In the genomic region with DNA sequence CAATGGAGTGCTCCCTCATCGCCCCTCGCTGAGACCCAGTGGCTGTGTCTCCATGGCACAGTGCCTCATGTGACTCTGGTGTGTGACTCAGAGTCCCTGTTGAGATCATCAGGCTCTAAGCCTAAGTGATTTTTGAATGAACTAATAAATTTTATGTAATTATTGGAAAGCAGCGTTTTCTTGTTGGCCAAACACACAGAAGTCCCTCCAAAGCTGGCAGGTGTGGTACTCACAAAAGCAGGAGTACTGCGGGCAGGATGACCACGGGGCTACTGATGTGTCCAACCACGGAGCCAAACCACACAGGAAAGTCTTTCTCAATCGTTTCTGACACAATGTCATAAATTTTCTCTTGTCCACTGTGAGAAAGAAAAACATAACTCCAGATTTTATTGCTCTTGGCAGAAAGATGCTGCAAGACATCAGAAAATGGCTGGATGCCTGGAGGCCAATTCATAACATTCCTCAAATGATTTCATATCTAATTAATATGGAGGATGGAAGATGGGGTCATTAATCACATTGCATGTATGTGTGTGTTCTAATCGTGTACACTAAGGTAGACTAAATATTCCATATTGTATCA, we compare ENCODE assay signal across 13 cellular contexts. TPM values are rescaled to one million over a fixed set of nuclear protein-coding genes. Genes with fewer than 3 reads are reported as not detected.
DNase-seq lines count a peak whose midpoint lies in the region; ATAC-seq and TF ChIP-seq lines count a peak whose summit lies in the region.
"Had no signal": no experiment of that assay in that cellular context is flagged by ENCODE, and none has a peak within 500 bp of the region (broad histone marks: within the 10 kb centered on the region; RNA-seq: fewer than 3 reads in every experiment).

No MANE protein-coding gene starts in this region.

- H3K27me3 Mint-ChIP-seq in activated T-helper 1 cell treated with anti-CD3 and anti-CD28 coated beads, Interleukin-12 subunit alpha, Interleukin-12 subunit beta, Interleukin-2, Interleukin-4 antibody, amounts not matched to agents 30 ng/mL and 10 ng/mL and 1 ng/mL, durations not matched to agents 14 hours and 24 hours and 36 hours (ENCODE audit: insufficient read depth), result peaks cover 12% of the 10 kb centered on the region
- H3K27me3 Mint-ChIP-seq: dendritic cell treated with granulocyte-macrophage colony-stimulating factor and Interleukin-4, amounts not matched to agents 40 ng/mL and 50 ng/mL, for 4 days had no signal

- H3K9me3 ChIP-seq in mammary epithelial cell (replicated peaks; ENCODE audit: insufficient read depth, low read length) (no peaks in the 10 kb centered on the region), lung (ENCODE audit: control insufficient read depth in 2 of 2, insufficient read depth in 1 of 2, low read length in 1 of 2) (no peaks in the 10 kb centered on the region)

- DNase-seq in A172 (ENCODE audit: low spot score) (peak; percentile 87), KBM-7 (peak; percentile 16), mammary epithelial cell (peak; percentile 87), lung (ENCODE audit: low spot score) (no peak), COR-L47 (lab: John Stamatoyannopoulos, UW) (no peak), 8988T (no peak)
- DNase-seq in activated T-helper 1 cell treated with anti-CD3 and anti-CD28 coated beads, Interleukin-12 subunit alpha, Interleukin-12 subunit beta, Interleukin-2, Interleukin-4 antibody, amounts not matched to agents 30 ng/mL and 10 ng/mL and 1 ng/mL, durations not matched to agents 14 hours and 24 hours and 36 hours (ENCODE audit: low spot score), result no peak
- DNase-seq: activated CD4-positive, alpha-beta T cell treated with anti-CD3 and anti-CD28 coated beads, Interleukin-2, amount 50 U/mL, for 48 hours; C1 segment of cervical spinal cord; NCI-H82 had no signal

- H3K4me2 ChIP-seq in mammary epithelial cell (ENCODE audit: insufficient read depth, low read depth, low read length), result peak overlapping the region; percentile 29

- H3K4me3 Mint-ChIP-seq in activated T-helper 1 cell treated with anti-CD3 and anti-CD28 coated beads, Interleukin-12 subunit alpha, Interleukin-12 subunit beta, Interleukin-2, Interleukin-4 antibody, amounts not matched to agents 30 ng/mL and 10 ng/mL and 1 ng/mL, durations not matched to agents 14 hours and 24 hours and 36 hours, result no peak overlapping the region
- H3K4me3 Mint-ChIP-seq: dendritic cell treated with granulocyte-macrophage colony-stimulating factor and Interleukin-4, amounts not matched to agents 40 ng/mL and 50 ng/mL, for 4 days; neural crest cell had no signal

- H3K27ac ChIP-seq in mammary epithelial cell (ENCODE audit: insufficient read depth, low read depth, low read length), result no peak overlapping the region
- peak overlapping the region in 1 of 2 donors; percentile 66 for H3K27ac ChIP-seq in lung (ENCODE audit: low read depth in 1 of 2, low read length in 1 of 2)

- no peak overlapping the region for H3K4me3 ChIP-seq in mammary epithelial cell (replicated peaks in 1 of 3; ENCODE audit: insufficient read depth in 1 of 3, low read depth in 2 of 3, low read length in 3 of 3)
- no peak overlapping the region for H3K4me3 ChIP-seq in lung

- H3K9me3 Mint-ChIP-seq in activated T-helper 1 cell treated with anti-CD3 and anti-CD28 coated beads, Interleukin-12 subunit alpha, Interleukin-12 subunit beta, Interleukin-2, Interleukin-4 antibody, amounts not matched to agents 30 ng/mL and 10 ng/mL and 1 ng/mL, durations not matched to agents 14 hours and 24 hours and 36 hours, result no peaks in the 10 kb centered on the region
- H3K9me3 Mint-ChIP-seq: dendritic cell treated with granulocyte-macrophage colony-stimulating factor and Interleukin-4, amounts not matched to agents 40 ng/mL and 50 ng/mL, for 4 days; neural crest cell had no signal

- intact Hi-C loops in mammary epithelial cell (cut with micrococcal nuclease), result no loop called here
- intact Hi-C loops in activated T-helper 1 cell treated with anti-CD3 and anti-CD28 coated beads, Interleukin-12 subunit alpha, Interleukin-12 subunit beta, Interleukin-2, Interleukin-4 antibody, amounts not matched to agents 30 ng/mL and 10 ng/mL and 1 ng/mL, durations not matched to agents 14 hours and 24 hours and 36 hours (cut with micrococcal nuclease), result no loop called here

- TF ChIP-seq CTCF in mammary epithelial cell (conservative IDR thresholded peaks at IDR 0.05 in 1 of 2, IDR thresholded peaks at IDR 0.05 in 1 of 2; ENCODE audit: extremely low read depth in 1 of 2, insufficient read depth in 1 of 2, low read depth in 1 of 2, low read length in 2 of 2) (no peak), lung (IDR thresholded peaks at IDR 0.05; ENCODE audit: control extremely low read depth, extremely low read depth) (no peak)

- ATAC-seq in lung (ENCODE audit: insufficient read depth, low FRiP score) (peak; percentile 38), esophagus mucosa (no peak)

- dilution Hi-C loops in mammary epithelial cell (cut with HindIII; ENCODE audit: low sequenced_read_pairs), result loop anchor here (5.0 to 10.0 kb wide), 2 partner anchors 34 to 56 kb away; a partner anchor contains a TSS

- H3K4me1 ChIP-seq in mammary epithelial cell (ENCODE audit: insufficient read depth, low read length), result peaks cover 18% of the 10 kb centered on the region
- no peaks in the 10 kb centered on the region for H3K4me1 ChIP-seq in lung (ENCODE audit: control insufficient read depth in 2 of 2, insufficient read depth in 2 of 2, low read length in 2 of 2)

- in situ Hi-C loops in KBM-7 (cut with MboI; ENCODE audit: low pct_unique_long_range_greater_than_20kb, low sequenced_read_pairs) (no loop called here), mammary epithelial cell (cut with MboI; ENCODE audit: low sequenced_read_pairs in 2 of 2) (loop anchor here in 1 of 2 donors (5.0 kb wide), 1 partner anchor 61 kb away; no protein-coding TSS in a partner anchor)

- H3K27me3 ChIP-seq in mammary epithelial cell (ENCODE audit: insufficient read depth, low read length), result no peaks in the 10 kb centered on the region
- no peaks in the 10 kb centered on the region for H3K27me3 ChIP-seq in lung (ENCODE audit: control insufficient read depth, insufficient read depth)

- no peaks in the 10 kb centered on the region for H3K79me2 ChIP-seq in mammary epithelial cell (ENCODE audit: insufficient read depth, low read length)

- no peaks in the 10 kb centered on the region for H4K20me1 ChIP-seq in mammary epithelial cell (ENCODE audit: insufficient read depth, low read length)

- no TSS peak for BruUV-seq in mammary epithelial cell (replicated peaks; lab: Mats Ljungman, UMichigan)

- no peaks in the 10 kb centered on the region for H3K36me3 ChIP-seq in mammary epithelial cell (ENCODE audit: insufficient read depth, low read length)
- H3K36me3 ChIP-seq in lung (ENCODE audit: control insufficient read depth in 2 of 2, insufficient read depth in 2 of 2, low read length in 2 of 2), result no peaks in the 10 kb centered on the region

- CTCF ChIA-PET in mammary epithelial cell (lab: Charles Lee; ENCODE audit: low non-redundant PET), result interaction anchor here (0.7 kb wide), 1 partner anchor 559 kb away, joined by 3 read pairs; a partner anchor contains a TSS

- H3K4me1 Mint-ChIP-seq in activated T-helper 1 cell treated with anti-CD3 and anti-CD28 coated beads, Interleukin-12 subunit alpha, Interleukin-12 subunit beta, Interleukin-2, Interleukin-4 antibody, amounts not matched to agents 30 ng/mL and 10 ng/mL and 1 ng/mL, durations not matched to agents 14 hours and 24 hours and 36 hours (ENCODE audit: low read depth), result no peaks in the 10 kb centered on the region
- H3K4me1 Mint-ChIP-seq: neural crest cell had no signal

- no peak overlapping the region for H3K9ac ChIP-seq in mammary epithelial cell (ENCODE audit: insufficient read depth, low read length)

- H3K36me3 Mint-ChIP-seq in activated T-helper 1 cell treated with anti-CD3 and anti-CD28 coated beads, Interleukin-12 subunit alpha, Interleukin-12 subunit beta, Interleukin-2, Interleukin-4 antibody, amounts not matched to agents 30 ng/mL and 10 ng/mL and 1 ng/mL, durations not matched to agents 14 hours and 24 hours and 36 hours (ENCODE audit: low read depth), result no peaks in the 10 kb centered on the region

- no peak overlapping the region for H2AFZ ChIP-seq in mammary epithelial cell (ENCODE audit: low read depth, low read length)

- 26% methylated on average over 8 of the region's 8 CpGs for WGBS in mammary epithelial cell (ENCODE audit: low coverage, missing lambda C conversion rate)
- 51 to 53% methylated on average over 8 of the region's 8 CpGs for WGBS in lung, 2 donors

- H3K27ac Mint-ChIP-seq in activated T-helper 1 cell treated with anti-CD3 and anti-CD28 coated beads, Interleukin-12 subunit alpha, Interleukin-12 subunit beta, Interleukin-2, Interleukin-4 antibody, amounts not matched to agents 30 ng/mL and 10 ng/mL and 1 ng/mL, durations not matched to agents 14 hours and 24 hours and 36 hours, result no peak overlapping the region
- H3K27ac Mint-ChIP-seq: dendritic cell treated with granulocyte-macrophage colony-stimulating factor and Interleukin-4, amounts not matched to agents 40 ng/mL and 50 ng/mL, for 4 days had no signal

RNA-seq across cellular contexts. Expression of a gene that starts 14.6 kb away (rescaled TPM):
- 0.86 and 1.7 TPM in 2 replicates for total RNA-seq in A172 (2014; rRNA removed; shearing (Covaris generic))
- total RNA-seq in mammary epithelial cell (10 to 100 TPM; 10.2 to 19.1 TPM), lung (1 to 10 TPM; 4.5 to 7.0 TPM), esophagus mucosa (17.1 TPM)
- polyA plus RNA-seq in mammary epithelial cell (29.0 TPM), lung (1 to 10 TPM; 2.9 to 5.4 TPM)
- polyA minus RNA-seq in mammary epithelial cell, result 9.8 TPM
- 4.5 and 4.6 TPM in 2 replicates for total RNA-seq in activated T-helper 1 cell treated with anti-CD3 and anti-CD28 coated beads, Interleukin-12 subunit alpha, Interleukin-12 subunit beta, Interleukin-2, Interleukin-4 antibody, amounts not matched to agents 30 ng/mL and 10 ng/mL and 1 ng/mL, durations not matched to agents 14 hours and 24 hours and 36 hours

RNA-seq across cellular contexts. Expression of a gene that starts 35.5 kb away (rescaled TPM):
- total RNA-seq in A172 (2014; rRNA removed; shearing (Covaris generic)), result not detected in 2 replicates
- not detected for total RNA-seq in mammary epithelial cell
- not detected for polyA plus RNA-seq in mammary epithelial cell
- polyA minus RNA-seq in mammary epithelial cell, result not detected
- total RNA-seq in lung, result under 1 TPM in 1 of 2 donors, not detected in 1; 0.03 TPM
- not detected for polyA plus RNA-seq in lung
- not detected for total RNA-seq in esophagus mucosa
- not detected in 2 replicates for total RNA-seq in activated T-helper 1 cell treated with anti-CD3 and anti-CD28 coated beads, Interleukin-12 subunit alpha, Interleukin-12 subunit beta, Interleukin-2, Interleukin-4 antibody, amounts not matched to agents 30 ng/mL and 10 ng/mL and 1 ng/mL, durations not matched to agents 14 hours and 24 hours and 36 hours
- total RNA-seq: neural crest cell had no signal

Comparison
In these comparisons a context has a peak if more than half of its experiments do, and no peak if none do; other contexts are left out.
1. DNase-seq: peak in A172 (single experiment), KBM-7 (single experiment) and mammary epithelial cell (single experiment); none in lung (single experiment), COR-L47 (single experiment), 8988T (single experiment) and activated T-helper 1 cell treated with anti-CD3 and anti-CD28 coated beads, Interleukin-12 subunit alpha, Interleukin-12 subunit beta, Interleukin-2, Interleukin-4 antibody, amounts not matched to agents 30 ng/mL and 10 ng/mL and 1 ng/mL, durations not matched to agents 14 hours and 24 hours and 36 hours (single experiment).